18 cellular contexts compared by ENCODE assay signal in the genomic region with DNA sequence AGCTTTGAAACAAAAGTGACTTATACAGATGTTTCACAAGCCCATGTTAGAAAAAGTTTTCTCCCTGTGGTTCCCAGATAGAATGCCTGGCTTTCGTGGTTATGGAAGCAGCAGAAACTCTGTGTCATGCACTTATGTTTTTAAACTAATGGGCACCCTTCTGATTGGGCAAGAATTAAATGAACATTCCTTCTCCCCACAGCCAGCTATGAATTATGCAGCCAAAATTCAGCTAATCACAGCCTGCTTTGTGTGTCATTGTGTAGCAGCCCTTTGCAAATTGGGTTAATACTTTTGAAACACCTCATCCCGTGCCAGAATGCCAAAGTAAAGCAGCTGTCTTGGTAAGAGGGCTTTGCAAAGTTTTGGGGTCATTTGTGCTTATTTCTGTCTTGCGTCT. TPM values are rescaled to one million over a fixed set of nuclear protein-coding genes. Genes with fewer than 3 reads are reported as not detected.
DNase-seq lines count a peak whose midpoint lies in the region; ATAC-seq and TF ChIP-seq lines count a peak whose summit lies in the region.
"Had no signal": no experiment of that assay in that cellular context is flagged by ENCODE, and none has a peak within 500 bp of the region (broad histone marks: within the 10 kb centered on the region; RNA-seq: fewer than 3 reads in every experiment).

No MANE protein-coding gene starts in this region.

- no peak overlapping the region for H3K4me3 ChIP-seq in AG10803 (ENCODE audit: low read length)
- H3K4me3 ChIP-seq in MG63: no peak overlapping the region
- H3K4me3 ChIP-seq: BLaER1, vagina had no signal

- no peak overlapping the region for H3K4me3 Mint-ChIP-seq in mesothelial cell of epicardium
- H3K4me3 Mint-ChIP-seq: activated CD8-positive, alpha-beta T cell treated with anti-CD3 and anti-CD28 coated beads for 36 hours; naive B cell had no signal

- ATAC-seq in left colon (no peak), HG02884 (IDR thresholded peaks at IDR 0.05; ENCODE audit: unreplicated experiment) (no peak)
- ATAC-seq: activated CD8-positive, alpha-beta T cell treated with anti-CD3 and anti-CD28 coated beads for 36 hours had no signal

- no peaks in the 10 kb centered on the region for H3K27me3 Mint-ChIP-seq in mesothelial cell of epicardium (ENCODE audit: low read depth)
- H3K27me3 Mint-ChIP-seq: activated CD8-positive, alpha-beta T cell treated with anti-CD3 and anti-CD28 coated beads for 36 hours; naive B cell had no signal

- no peak overlapping the region for H3K27ac Mint-ChIP-seq in mesothelial cell of epicardium
- H3K27ac Mint-ChIP-seq: activated CD8-positive, alpha-beta T cell treated with anti-CD3 and anti-CD28 coated beads for 36 hours; naive B cell had no signal

- no peaks in the 10 kb centered on the region for H3K9me3 Mint-ChIP-seq in mesothelial cell of epicardium
- H3K9me3 Mint-ChIP-seq: activated CD8-positive, alpha-beta T cell treated with anti-CD3 and anti-CD28 coated beads for 36 hours; naive B cell had no signal

- peaks cover 1% of the 10 kb centered on the region; the same call in 1 of the 2 replicates for H3K36me3 ChIP-seq in MG63

- H3K4me1 Mint-ChIP-seq in mesothelial cell of epicardium: peaks cover 3% of the 10 kb centered on the region

- H3K36me3 Mint-ChIP-seq in mesothelial cell of epicardium: peaks cover 35% of the 10 kb centered on the region

- intact Hi-C loops in left colon (cut with DNase I, micrococcal nuclease): no loop called here

- H3K27me3 ChIP-seq in MG63: no peaks in the 10 kb centered on the region
- H3K27me3 ChIP-seq: BLaER1, vagina had no signal

- no peak for TF ChIP-seq CTCF in AG10803 (conservative IDR thresholded peaks at IDR 0.05; ENCODE audit: low read length)
- no peak for TF ChIP-seq CTCF in mesothelial cell of epicardium (IDR thresholded peaks at IDR 0.05; ENCODE audit: unreplicated experiment)

- DNase-seq in AG10803 (ENCODE audit: low read depth) (peak; percentile 98), MG63 (peak; percentile 30), dedifferentiated amniotic fluid mesenchymal stem cell (ENCODE audit: extremely low spot score) (peak; percentile 71), kidney tubule cell (ENCODE audit: low spot score) (peak; percentile 71), mesothelial cell of epicardium (ENCODE audit: low spot score in 2 of 2, unreplicated experiment in 2 of 2) (no peak), left colon (no peak)
- DNase-seq in activated CD4-positive, alpha-beta T cell treated with anti-CD3 and anti-CD28 coated beads for 1 hour: no peak
- DNase-seq: activated CD8-positive, alpha-beta T cell treated with anti-CD3 and anti-CD28 coated beads for 36 hours; DMS53; Kasumi-1; naive B cell; NCI-H187; NCI-H82; SHP77; stimulated activated CD4-positive, alpha-beta T cell treated with anti-CD3 and anti-CD28 coated beads, Interleukin-1b, Interleukin-23, amount 100 ng/mL, for 48 hours had no signal

- H3K9me3 ChIP-seq in MG63: no peaks in the 10 kb centered on the region
- H3K9me3 ChIP-seq: BLaER1, vagina had no signal

RNA-seq across cellular contexts. Expression of a gene that starts 46.9 kb away (rescaled TPM):
- 16.8 and 19.4 TPM in 2 replicates for total RNA-seq in MG63 (2014; rRNA removed; shearing (Covaris generic); ENCODE audit: low replicate concordance)
- total RNA-seq in mesothelial cell of epicardium (40.1 to 42.9 TPM (median 41.2 TPM) in 3 replicates), left colon (10 to 100 TPM in 1 of 2 donors, 1 to 10 TPM in 1; 8.8 to 10.4 TPM)

Comparison
In these comparisons a context has a peak if more than half of its experiments do, and no peak if none do; other contexts are left out.
1. DNase-seq: peak in AG10803 (single experiment), MG63 (single experiment), dedifferentiated amniotic fluid mesenchymal stem cell (single experiment) and kidney tubule cell (single experiment); none in mesothelial cell of epicardium (0 of 2), left colon (0 of 2) and activated CD4-positive, alpha-beta T cell treated with anti-CD3 and anti-CD28 coated beads for 1 hour (single experiment).